ENCODE assay signal across 1 cellular context in the genomic region with DNA sequence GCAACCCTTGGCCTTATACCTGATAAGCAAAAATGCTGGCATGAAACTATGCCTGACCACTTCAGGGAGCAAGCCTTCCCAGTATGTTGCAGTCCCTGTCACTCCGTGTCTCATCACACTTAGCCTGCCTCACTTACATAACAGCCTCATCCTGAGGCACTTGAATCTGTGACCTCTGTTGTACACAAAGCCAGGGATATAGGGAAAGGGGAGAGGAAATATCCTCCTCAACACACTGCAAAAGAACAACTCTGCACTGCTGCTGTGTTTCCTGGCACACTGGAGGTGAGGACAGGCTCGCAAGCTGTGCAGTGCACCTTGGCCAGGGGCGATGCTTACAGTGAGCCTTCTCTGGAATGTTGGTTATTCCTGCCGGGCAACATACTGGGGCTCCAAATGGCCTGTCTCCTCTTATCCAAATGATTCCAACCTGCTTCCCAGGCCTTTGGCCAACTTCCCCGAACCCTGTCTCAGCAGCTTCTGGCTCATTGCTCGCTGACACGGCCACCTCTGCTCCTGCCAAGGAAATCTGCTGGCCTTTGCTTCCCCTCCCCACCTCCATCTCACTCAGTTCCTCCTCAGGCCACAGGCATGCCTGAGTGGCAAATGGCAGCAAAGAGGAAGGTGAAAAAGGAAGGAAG.
TF ChIP-seq lines count a peak whose summit lies in the region.

No MANE protein-coding gene starts in this region.

TF ChIP-seq in H1, 55 proteins besides CTCF, POLR2A, EP300 and RAD21 (continued from another document):
- TF ChIP-seq, protein P1, sequence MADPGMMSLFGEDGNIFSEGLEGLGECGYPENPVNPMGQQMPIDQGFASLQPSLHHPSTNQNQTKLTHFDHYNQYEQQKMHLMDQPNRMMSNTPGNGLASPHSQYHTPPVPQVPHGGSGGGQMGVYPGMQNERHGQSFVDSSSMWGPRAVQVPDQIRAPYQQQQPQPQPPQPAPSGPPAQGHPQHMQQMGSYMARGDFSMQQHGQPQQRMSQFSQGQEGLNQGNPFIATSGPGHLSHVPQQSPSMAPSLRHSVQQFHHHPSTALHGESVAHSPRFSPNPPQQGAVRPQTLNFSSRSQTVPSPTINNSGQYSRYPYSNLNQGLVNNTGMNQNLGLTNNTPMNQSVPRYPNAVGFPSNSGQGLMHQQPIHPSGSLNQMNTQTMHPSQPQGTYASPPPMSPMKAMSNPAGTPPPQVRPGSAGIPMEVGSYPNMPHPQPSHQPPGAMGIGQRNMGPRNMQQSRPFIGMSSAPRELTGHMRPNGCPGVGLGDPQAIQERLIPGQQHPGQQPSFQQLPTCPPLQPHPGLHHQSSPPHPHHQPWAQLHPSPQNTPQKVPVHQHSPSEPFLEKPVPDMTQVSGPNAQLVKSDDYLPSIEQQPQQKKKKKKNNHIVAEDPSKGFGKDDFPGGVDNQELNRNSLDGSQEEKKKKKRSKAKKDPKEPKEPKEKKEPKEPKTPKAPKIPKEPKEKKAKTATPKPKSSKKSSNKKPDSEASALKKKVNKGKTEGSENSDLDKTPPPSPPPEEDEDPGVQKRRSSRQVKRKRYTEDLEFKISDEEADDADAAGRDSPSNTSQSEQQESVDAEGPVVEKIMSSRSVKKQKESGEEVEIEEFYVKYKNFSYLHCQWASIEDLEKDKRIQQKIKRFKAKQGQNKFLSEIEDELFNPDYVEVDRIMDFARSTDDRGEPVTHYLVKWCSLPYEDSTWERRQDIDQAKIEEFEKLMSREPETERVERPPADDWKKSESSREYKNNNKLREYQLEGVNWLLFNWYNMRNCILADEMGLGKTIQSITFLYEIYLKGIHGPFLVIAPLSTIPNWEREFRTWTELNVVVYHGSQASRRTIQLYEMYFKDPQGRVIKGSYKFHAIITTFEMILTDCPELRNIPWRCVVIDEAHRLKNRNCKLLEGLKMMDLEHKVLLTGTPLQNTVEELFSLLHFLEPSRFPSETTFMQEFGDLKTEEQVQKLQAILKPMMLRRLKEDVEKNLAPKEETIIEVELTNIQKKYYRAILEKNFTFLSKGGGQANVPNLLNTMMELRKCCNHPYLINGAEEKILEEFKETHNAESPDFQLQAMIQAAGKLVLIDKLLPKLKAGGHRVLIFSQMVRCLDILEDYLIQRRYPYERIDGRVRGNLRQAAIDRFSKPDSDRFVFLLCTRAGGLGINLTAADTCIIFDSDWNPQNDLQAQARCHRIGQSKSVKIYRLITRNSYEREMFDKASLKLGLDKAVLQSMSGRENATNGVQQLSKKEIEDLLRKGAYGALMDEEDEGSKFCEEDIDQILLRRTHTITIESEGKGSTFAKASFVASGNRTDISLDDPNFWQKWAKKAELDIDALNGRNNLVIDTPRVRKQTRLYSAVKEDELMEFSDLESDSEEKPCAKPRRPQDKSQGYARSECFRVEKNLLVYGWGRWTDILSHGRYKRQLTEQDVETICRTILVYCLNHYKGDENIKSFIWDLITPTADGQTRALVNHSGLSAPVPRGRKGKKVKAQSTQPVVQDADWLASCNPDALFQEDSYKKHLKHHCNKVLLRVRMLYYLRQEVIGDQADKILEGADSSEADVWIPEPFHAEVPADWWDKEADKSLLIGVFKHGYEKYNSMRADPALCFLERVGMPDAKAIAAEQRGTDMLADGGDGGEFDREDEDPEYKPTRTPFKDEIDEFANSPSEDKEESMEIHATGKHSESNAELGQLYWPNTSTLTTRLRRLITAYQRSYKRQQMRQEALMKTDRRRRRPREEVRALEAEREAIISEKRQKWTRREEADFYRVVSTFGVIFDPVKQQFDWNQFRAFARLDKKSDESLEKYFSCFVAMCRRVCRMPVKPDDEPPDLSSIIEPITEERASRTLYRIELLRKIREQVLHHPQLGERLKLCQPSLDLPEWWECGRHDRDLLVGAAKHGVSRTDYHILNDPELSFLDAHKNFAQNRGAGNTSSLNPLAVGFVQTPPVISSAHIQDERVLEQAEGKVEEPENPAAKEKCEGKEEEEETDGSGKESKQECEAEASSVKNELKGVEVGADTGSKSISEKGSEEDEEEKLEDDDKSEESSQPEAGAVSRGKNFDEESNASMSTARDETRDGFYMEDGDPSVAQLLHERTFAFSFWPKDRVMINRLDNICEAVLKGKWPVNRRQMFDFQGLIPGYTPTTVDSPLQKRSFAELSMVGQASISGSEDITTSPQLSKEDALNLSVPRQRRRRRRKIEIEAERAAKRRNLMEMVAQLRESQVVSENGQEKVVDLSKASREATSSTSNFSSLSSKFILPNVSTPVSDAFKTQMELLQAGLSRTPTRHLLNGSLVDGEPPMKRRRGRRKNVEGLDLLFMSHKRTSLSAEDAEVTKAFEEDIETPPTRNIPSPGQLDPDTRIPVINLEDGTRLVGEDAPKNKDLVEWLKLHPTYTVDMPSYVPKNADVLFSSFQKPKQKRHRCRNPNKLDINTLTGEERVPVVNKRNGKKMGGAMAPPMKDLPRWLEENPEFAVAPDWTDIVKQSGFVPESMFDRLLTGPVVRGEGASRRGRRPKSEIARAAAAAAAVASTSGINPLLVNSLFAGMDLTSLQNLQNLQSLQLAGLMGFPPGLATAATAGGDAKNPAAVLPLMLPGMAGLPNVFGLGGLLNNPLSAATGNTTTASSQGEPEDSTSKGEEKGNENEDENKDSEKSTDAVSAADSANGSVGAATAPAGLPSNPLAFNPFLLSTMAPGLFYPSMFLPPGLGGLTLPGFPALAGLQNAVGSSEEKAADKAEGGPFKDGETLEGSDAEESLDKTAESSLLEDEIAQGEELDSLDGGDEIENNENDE (IDR thresholded peaks at IDR 0.05; ENCODE audit: insufficient replicate concordance, low read length): no peak
- TF ChIP-seq CBX8 (IDR thresholded peaks at IDR 0.05; ENCODE audit: borderline replicate concordance, low read depth, low read length) (no peak), CBX5 (IDR thresholded peaks at IDR 0.05; ENCODE audit: low read depth, low read length) (no peak), CREB1 (IDR thresholded peaks at IDR 0.05) (no peak), SIN3A (conservative IDR thresholded peaks at IDR 0.05 in 1 of 2, IDR thresholded peaks at IDR 0.05 in 1 of 2; ENCODE audit: low read depth in 1 of 2, low read length in 2 of 2) (no peak), SP4 (IDR thresholded peaks at IDR 0.05; ENCODE audit: low read length) (no peak), SAP30 (IDR thresholded peaks at IDR 0.05; ENCODE audit: insufficient read depth, insufficient replicate concordance, low read length) (no peak), SP1 (IDR thresholded peaks at IDR 0.05; ENCODE audit: low read depth, low read length) (no peak), RBBP5 (IDR thresholded peaks at IDR 0.05; ENCODE audit: borderline replicate concordance, low read depth, low read length) (no peak)
